ENCODE assay signal across 1 cellular context in genomic region chr20:44973053-44973452, GRCh38.
TF ChIP-seq lines count a peak whose summit lies in the region.

No MANE protein-coding gene starts in this region.

TF ChIP-seq in HepG2, 621 proteins besides CTCF, POLR2A, EP300 and RAD21:
- TF ChIP-seq MAFK (conservative IDR thresholded peaks at IDR 0.05 in 1 of 2, IDR thresholded peaks at IDR 0.05 in 1 of 2; ENCODE audit: low read length in 2 of 2): peak in 1 of 2 experiments; percentile 38; a peak in 3 of 4 replicates
- no peak for TF ChIP-seq REXO4 (CRISPR knock-in tag; IDR thresholded peaks at IDR 0.05; ENCODE audit: borderline replicate concordance)
- TF ChIP-seq MAFF (IDR thresholded peaks at IDR 0.05; ENCODE audit: low read depth, low read length): 0 out of 2 replicates have a peak, but pooled peaks have one; percentile 15
TF ChIP-seq in HepG2: peak in this region for 2.
